ENCODE assay signal across 8 cellular contexts in the genomic region with DNA sequence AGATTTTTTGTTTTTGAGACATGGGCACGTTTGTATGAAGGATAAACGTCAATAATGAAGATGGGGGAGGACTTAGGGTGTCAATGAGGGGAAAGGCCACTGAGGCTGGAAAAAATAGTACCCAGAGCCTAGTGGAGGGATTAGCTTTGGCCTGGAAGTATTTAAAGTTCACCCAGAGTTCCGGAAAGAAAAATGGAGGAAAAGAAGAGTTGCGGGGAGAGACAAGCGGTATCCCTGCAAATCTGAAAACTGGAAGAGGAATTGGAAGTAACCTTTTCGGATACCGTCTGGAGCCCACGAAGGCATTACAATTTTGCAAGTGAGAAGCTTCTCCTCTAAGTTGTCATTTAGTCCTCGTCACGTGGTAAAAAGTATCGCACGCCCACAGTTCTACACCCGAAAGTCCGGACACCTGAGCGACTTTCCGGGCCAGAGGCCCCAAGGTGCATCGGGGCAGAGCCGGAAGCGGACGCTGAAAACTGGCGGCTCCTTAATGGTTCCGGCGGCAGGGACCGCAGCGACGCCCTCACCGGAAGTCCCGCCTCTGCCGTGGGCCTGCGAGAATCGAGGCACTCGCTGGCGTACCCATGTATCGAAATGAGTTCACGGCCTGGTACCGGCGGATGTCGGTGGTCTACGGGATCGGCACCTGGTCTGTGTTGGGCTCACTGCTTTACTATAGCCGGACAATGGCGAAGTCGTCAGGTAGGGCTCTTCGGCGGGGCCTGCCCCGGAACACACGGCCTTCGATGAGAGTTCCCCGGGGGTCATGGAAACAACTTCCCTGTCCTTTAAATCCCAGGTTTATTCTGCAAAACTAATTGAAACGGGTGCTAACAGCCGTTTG. TPM values are rescaled to one million over a fixed set of nuclear protein-coding genes. Genes with fewer than 3 reads are reported as not detected.
DNase-seq lines count a peak whose midpoint lies in the region; ATAC-seq and TF ChIP-seq lines count a peak whose summit lies in the region.

A gene with protein sequence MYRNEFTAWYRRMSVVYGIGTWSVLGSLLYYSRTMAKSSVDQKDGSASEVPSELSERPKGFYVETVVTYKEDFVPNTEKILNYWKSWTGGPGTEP (plus strand): TSS at position 541 of the 847 bp plus-strand sequence. CDS start 47 bp downstream, at position 588.

- H3K36me3 Mint-ChIP-seq in progenitor cell of endocrine pancreas (ENCODE audit: insufficient read depth) = peaks cover 12% of the 10 kb centered on the region

- in situ Hi-C loops in GM13976 (cut with MboI; ENCODE audit: low sequenced_read_pairs, unreplicated experiment) = no loop called here

- DNase-seq in GM13976 (ENCODE audit: low spot score) (peak; percentile 93), NCI-H146 treated with DMSO at 0.1 percent for 48 hours (lab: John Stamatoyannopoulos, UW; ENCODE audit: unreplicated experiment) (peak; percentile 83), amniotic epithelial cell (ENCODE audit: low read depth) (peak; percentile 89), left cardiac atrium (peak; percentile 96), progenitor cell of endocrine pancreas (ENCODE audit: low spot score, unreplicated experiment) (peak; percentile 66), ureter (ENCODE audit: low spot score) (peak; percentile 95)

- TF ChIP-seq CTCF in GM13976 (IDR thresholded peaks at IDR 0.05; ENCODE audit: borderline replicate concordance, control extremely low read depth, extremely low read depth, insufficient read depth, missing control alignments) (no peak), progenitor cell of endocrine pancreas (IDR thresholded peaks at IDR 0.05; ENCODE audit: unreplicated experiment) (no peak)

- peaks cover 3% of the 10 kb centered on the region for H3K9me3 Mint-ChIP-seq in progenitor cell of endocrine pancreas (ENCODE audit: low read depth)

- H3K27me3 Mint-ChIP-seq in progenitor cell of endocrine pancreas = no peaks in the 10 kb centered on the region

- H3K4me3 Mint-ChIP-seq in progenitor cell of endocrine pancreas (ENCODE audit: low read depth) = peak within 1 kb of the TSS; percentile 92

- intact Hi-C loops in T-helper 1 cell treated with Interleukin-12 subunit alpha and Interleukin-12 subunit beta and Interleukin-4 antibody, amounts not matched to agents 30 ng/mL and 1 ng/mL, for 36 hours (cut with micrococcal nuclease) = loop anchor here (1.0 to 5.0 kb wide), 13 partner anchors 20 to 1837 kb away; a partner anchor contains a TSS
- intact Hi-C loops in left cardiac atrium (cut with DNase I) = no loop called here

- H3K27ac Mint-ChIP-seq in progenitor cell of endocrine pancreas = peak within 1 kb of the TSS; percentile 98

- ATAC-seq in HG02870 (IDR thresholded peaks at IDR 0.05; ENCODE audit: unreplicated experiment) = peak; percentile 99
- peak; percentile 100 for ATAC-seq in left cardiac atrium

- H3K4me1 Mint-ChIP-seq in progenitor cell of endocrine pancreas (ENCODE audit: low read depth) = peaks cover 8% of the 10 kb centered on the region

RNA-seq across cellular contexts. Expression of the gene that starts here (rescaled TPM):
- total RNA-seq in T-helper 1 cell treated with Interleukin-12 subunit alpha and Interleukin-12 subunit beta and Interleukin-4 antibody, amounts not matched to agents 30 ng/mL and 1 ng/mL, for 36 hours = 46.8 and 49.3 TPM in 2 replicates
- total RNA-seq in left cardiac atrium (10 to 100 TPM; 79.1 to 84.9 TPM), progenitor cell of endocrine pancreas (61.0 and 66.1 TPM in 2 replicates), ureter (59.4 TPM)

Comparison
In these comparisons a context has a peak if more than half of its experiments do, and no peak if none do; other contexts are left out.
1. Peak in every context shown above with its lines: DNase-seq and ATAC-seq.